In genomic region chr3:16104161-16104560, GRCh38 we compare ENCODE assay signal across 20 cellular contexts.
DNase-seq lines count a peak whose midpoint lies in the region; ATAC-seq and TF ChIP-seq lines count a peak whose summit lies in the region.
"Had no signal": no experiment of that assay in that cellular context is flagged by ENCODE, and none has a peak within 500 bp of the region (broad histone marks: within the 10 kb centered on the region; RNA-seq: fewer than 3 reads in every experiment).

No MANE protein-coding gene starts in this region.

- no peak overlapping the region for H2AK9ac ChIP-seq in IMR-90 (replicated peaks; ENCODE audit: low read depth, low read length, poor library complexity)

- CTCF ChIA-PET in SK-N-SH (lab: Yijun Ruan, JAX), result no interaction called here
- CTCF ChIA-PET in IMR-90 (lab: Yijun Ruan, JAX), result interaction anchor here (1.8 kb wide), 1 partner anchor 74 kb away, joined by 6 read pairs; no protein-coding TSS in a partner anchor

- H3K36me3 ChIP-seq in SK-N-SH (replicated peaks in 1 of 2; ENCODE audit: control insufficient read depth in 1 of 2, insufficient read depth in 2 of 2, low read length in 1 of 2) (no peaks in the 10 kb centered on the region), IMR-90 (ENCODE audit: control insufficient read depth, insufficient read depth, low read length) (no peaks in the 10 kb centered on the region), vagina (no peaks in the 10 kb centered on the region)
- H3K36me3 ChIP-seq: MG63 had no signal

- BruUV-seq in IMR-90 (replicated peaks; lab: Mats Ljungman, UMichigan), result no TSS peak

- peak overlapping the region; percentile 72 for H3K23ac ChIP-seq in IMR-90 (ENCODE audit: low read depth, low read length)

- peak overlapping the region; percentile 93 for H3K4ac ChIP-seq in IMR-90 (ENCODE audit: low read depth, low read length)

- H3K27me3 ChIP-seq in SK-N-SH (ENCODE audit: insufficient read depth), result no peaks in the 10 kb centered on the region
- no peaks in the 10 kb centered on the region for H3K27me3 ChIP-seq in IMR-90 (ENCODE audit: control insufficient read depth, insufficient read depth, low read length)
- H3K27me3 ChIP-seq in vagina, result no peaks in the 10 kb centered on the region
- H3K27me3 ChIP-seq: MG63 had no signal

- H3K9me2 ChIP-seq in SK-N-SH, result no peaks in the 10 kb centered on the region

- peak overlapping the region; percentile 90 for H4K5ac ChIP-seq in IMR-90 (ENCODE audit: low read depth, low read length)

- peak overlapping the region; percentile 95 for H2BK20ac ChIP-seq in IMR-90 (ENCODE audit: low read depth, low read length)

- no peaks in the 10 kb centered on the region for H3K79me2 ChIP-seq in SK-N-SH (ENCODE audit: insufficient read depth)

- H3K9me1 ChIP-seq in IMR-90 (ENCODE audit: insufficient read depth, low read length), result peaks cover 6% of the 10 kb centered on the region; the same call in 1 of the 2 replicates

- POLR2A ChIA-PET in SK-N-SH (lab: Yijun Ruan, JAX), result no interaction called here
- POLR2A ChIA-PET in IMR-90 (lab: Charles Lee; ENCODE audit: unreplicated experiment), result interaction anchor here (1.4 to 1.8 kb wide), 2 partner anchors 14 to 44 kb away, joined by 5 to 7 read pairs; no protein-coding TSS in a partner anchor

- no peaks in the 10 kb centered on the region for H3K9me3 ChIP-seq in SK-N-SH
- no peaks in the 10 kb centered on the region for H3K9me3 ChIP-seq in IMR-90 (ENCODE audit: control insufficient read depth, insufficient read depth, low read length)
- H3K9me3 ChIP-seq in vagina, result no peaks in the 10 kb centered on the region
- H3K9me3 ChIP-seq: Caco-2 had no signal

- H3K79me1 ChIP-seq in IMR-90 (ENCODE audit: low read depth in 1 of 2, low read length in 2 of 2), result no peaks in the 10 kb centered on the region; a peak in 1 of 4 replicates

- H2AFZ ChIP-seq in SK-N-SH (ENCODE audit: low read depth), result no peak overlapping the region; the same call in 1 of the 2 replicates
- no peak overlapping the region for H2AFZ ChIP-seq in IMR-90 (replicated peaks; ENCODE audit: low read length, poor library complexity)

- H4K8ac ChIP-seq in IMR-90 (ENCODE audit: low read depth in 2 of 2, low read length in 2 of 2), result peak overlapping the region; percentile 98 to 99

- H4K20me1 ChIP-seq in SK-N-SH (ENCODE audit: insufficient read depth) (no peaks in the 10 kb centered on the region), IMR-90 (ENCODE audit: insufficient read depth, low read length) (no peaks in the 10 kb centered on the region)

- no peak for ATAC-seq in SK-N-SH treated with all-trans-retinoic acid at 6 μM for 48 hours
- ATAC-seq in IMR-90 (ENCODE audit: low read depth), result no peak
- no peak for ATAC-seq in HG03108 (IDR thresholded peaks at IDR 0.05; ENCODE audit: unreplicated experiment)
- no peak for ATAC-seq in HG03378 (IDR thresholded peaks at IDR 0.05; ENCODE audit: unreplicated experiment)
- ATAC-seq in HG03175 (IDR thresholded peaks at IDR 0.05; ENCODE audit: unreplicated experiment), result no peak
- ATAC-seq: GM12878, Panc1 had no signal

- TF ChIP-seq RAD21 in SK-N-SH (IDR thresholded peaks at IDR 0.05; ENCODE audit: low read length) (no peak), IMR-90 (IDR thresholded peaks at IDR 0.05; ENCODE audit: low read length) (no peak)

- peak overlapping the region; percentile 85 for H3K14ac ChIP-seq in IMR-90 (replicated peaks; ENCODE audit: low read depth, low read length)

- peak overlapping the region; percentile 58; the same call in 1 of the 2 replicates for H3K4me2 ChIP-seq in SK-N-SH
- H3K4me2 ChIP-seq in IMR-90 (ENCODE audit: low read depth, low read length), result no peak overlapping the region; the same call in 1 of the 2 replicates
- H3K4me2 ChIP-seq: KMS-11 had no signal

- H3K4me1 ChIP-seq in SK-N-SH (ENCODE audit: control insufficient read depth in 1 of 2, insufficient read depth in 2 of 2, low read depth in 1 of 2, low read length in 1 of 2), result peaks cover 0 to 19% of the 10 kb centered on the region in 2 experiments; a peak in 2 of 4 replicates
- H3K4me1 ChIP-seq in IMR-90 (ENCODE audit: control insufficient read depth, insufficient read depth, low read length), result peaks cover 14% of the 10 kb centered on the region
- H3K4me1 ChIP-seq in vagina, result no peaks in the 10 kb centered on the region

- H4K91ac ChIP-seq in IMR-90 (ENCODE audit: insufficient read depth, low read depth, low read length), result peak overlapping the region; percentile 99

- no peak for DNase-seq in SK-N-SH
- peak; percentile 34 for DNase-seq in IMR-90
- peak; percentile 48 for DNase-seq in fibroblast of the aortic adventitia (ENCODE audit: low read depth)
- DNase-seq in vagina (ENCODE audit: extremely low spot score in 2 of 2), result no peak
- DNase-seq: AML-193, Caco-2, NCI-H1092 treated with DMSO at 0.1 percent for 48 hours, NCI-H187, NCI-H2171 treated with DMSO at 0.1 percent for 48 hours, NCI-H510A, SHP77 had no signal

- peaks cover 38% of the 10 kb centered on the region for H3F3A ChIP-seq in SK-N-SH (replicated peaks; ENCODE audit: insufficient read depth)

- intact Hi-C loops in IMR-90 (cut with micrococcal nuclease), result loop anchor here (5.0 kb wide), 2 partner anchors 33 to 57 kb away; no protein-coding TSS in a partner anchor
- intact Hi-C loops in vagina (cut with DNase I), result no loop called here

- 61% methylated on average over 2 of the region's 2 CpGs for WGBS in SK-N-SH (ENCODE audit: low lambda C conversion rate)
- no CpG with 5 or more reads among the region's 2 CpGs for WGBS in IMR-90 (ENCODE audit: extremely low coverage in 2 of 2, insufficient read length in 1 of 2), 2 experiments

- H2BK120ac ChIP-seq in IMR-90 (ENCODE audit: low read depth, low read length), result peak overlapping the region; percentile 99

- TF ChIP-seq POLR2A in IMR-90 (IDR thresholded peaks at IDR 0.05; ENCODE audit: low read depth, low read length) (no peak), vagina (IDR thresholded peaks at IDR 0.05) (no peak)

- in situ Hi-C loops in IMR-90 (cut with MboI; ENCODE audit: low sequenced_read_pairs), result no loop called here

- peak overlapping the region; percentile 99 for H2BK15ac ChIP-seq in IMR-90 (ENCODE audit: low read depth, low read length)

- TF ChIP-seq EP300 in SK-N-SH (IDR thresholded peaks at IDR 0.05; ENCODE audit: borderline replicate concordance in 1 of 2, low read depth in 1 of 2, low read length in 1 of 2), result no peak

- H2AK5ac ChIP-seq in IMR-90 (ENCODE audit: low read depth, low read length), result peak overlapping the region; percentile 97

- H3K27ac ChIP-seq in SK-N-SH (ENCODE audit: low read depth in 2 of 2, low read length in 1 of 2), result peak overlapping the region in 1 of 2 experiments; percentile 94; a peak in 2 of 4 replicates
- peak overlapping the region; percentile 96 for H3K27ac ChIP-seq in IMR-90 (ENCODE audit: insufficient read depth, low read length)
- peak overlapping the region; percentile 30 for H3K27ac ChIP-seq in vagina
- H3K27ac ChIP-seq: 22Rv1, KMS-11 had no signal

- dilution Hi-C loops in IMR-90 (cut with HindIII; ENCODE audit: low sequenced_read_pairs, unreplicated experiment), result no loop called here

- peak overlapping the region; percentile 97 for H2BK5ac ChIP-seq in IMR-90 (ENCODE audit: low read depth, low read length, poor library complexity, severe bottlenecking)

- H3K9ac ChIP-seq in SK-N-SH (peak overlapping the region; percentile 69), IMR-90 (ENCODE audit: low read depth, low read length) (peak overlapping the region; percentile 70)
- H3K9ac ChIP-seq: KMS-11 had no signal

- H3K4me3 ChIP-seq in SK-N-SH (ENCODE audit: low read depth in 2 of 2, low read length in 1 of 2) (no peak overlapping the region), IMR-90 (ENCODE audit: insufficient read depth, low read depth, low read length) (no peak overlapping the region), fibroblast of the aortic adventitia (ENCODE audit: low read depth, low read length) (no peak overlapping the region), vagina (no peak overlapping the region)
- H3K4me3 ChIP-seq: GM12878, MG63 had no signal

- H3K18ac ChIP-seq in IMR-90 (ENCODE audit: low read depth, low read length), result peak overlapping the region; percentile 94

- peak overlapping the region; percentile 99 for H3K56ac ChIP-seq in IMR-90 (ENCODE audit: extremely low read depth, insufficient read depth, low read length)

- TF ChIP-seq CTCF in SK-N-SH (IDR thresholded peaks at IDR 0.05) (no peak), IMR-90 (conservative IDR thresholded peaks at IDR 0.05; ENCODE audit: low read depth, low read length) (no peak), fibroblast of the aortic adventitia (IDR thresholded peaks at IDR 0.05; ENCODE audit: insufficient read depth, low read length) (no peak), vagina (IDR thresholded peaks at IDR 0.05) (no peak)

TF ChIP-seq in SK-N-SH, 30 proteins besides CTCF, POLR2A, EP300 and RAD21:
- TF ChIP-seq PBX3 (IDR thresholded peaks at IDR 0.05), result no peak

TF ChIP-seq in SK-N-SH treated with all-trans-retinoic acid at 6 μM for 48 hours, 23 proteins besides CTCF, POLR2A, EP300 and RAD21 (continues in another document):
- TF ChIP-seq ZFP30 (CRISPR knock-in tag; IDR thresholded peaks at IDR 0.05), result no peak
- no peak for TF ChIP-seq ZC3H10 (CRISPR knock-in tag; IDR thresholded peaks at IDR 0.05)
- TF ChIP-seq ESRRG (CRISPR knock-in tag; IDR thresholded peaks at IDR 0.05), result no peak
- TF ChIP-seq ARNTL (CRISPR knock-in tag; IDR thresholded peaks at IDR 0.05; ENCODE audit: borderline replicate concordance, low read depth), result no peak

TF ChIP-seq in IMR-90, 13 proteins besides CTCF, POLR2A, EP300 and RAD21:
- TF ChIP-seq NFE2L2 (IDR thresholded peaks at IDR 0.05; ENCODE audit: low read depth, low read length) (no peak), RCOR1 (IDR thresholded peaks at IDR 0.05; ENCODE audit: insufficient replicate concordance, low read length) (no peak), CHD1 (IDR thresholded peaks at IDR 0.05; ENCODE audit: low read depth, low read length) (no peak), RFX5 (IDR thresholded peaks at IDR 0.05; ENCODE audit: low read depth, low read length) (no peak), MXI1 (IDR thresholded peaks at IDR 0.05; ENCODE audit: borderline replicate concordance, low read depth, low read length) (no peak), MAFK (IDR thresholded peaks at IDR 0.05; ENCODE audit: low read depth, low read length) (no peak)
TF ChIP-seq in IMR-90: peak in this region for 0.

Comparison
In these comparisons a context has a peak if more than half of its experiments do, and no peak if none do; other contexts are left out.
1. DNase-seq: peak in IMR-90 (single experiment) and fibroblast of the aortic adventitia (single experiment); none in SK-N-SH (single experiment) and vagina (0 of 2).